ENCODE assay signal across 1 cellular context in the genomic region with DNA sequence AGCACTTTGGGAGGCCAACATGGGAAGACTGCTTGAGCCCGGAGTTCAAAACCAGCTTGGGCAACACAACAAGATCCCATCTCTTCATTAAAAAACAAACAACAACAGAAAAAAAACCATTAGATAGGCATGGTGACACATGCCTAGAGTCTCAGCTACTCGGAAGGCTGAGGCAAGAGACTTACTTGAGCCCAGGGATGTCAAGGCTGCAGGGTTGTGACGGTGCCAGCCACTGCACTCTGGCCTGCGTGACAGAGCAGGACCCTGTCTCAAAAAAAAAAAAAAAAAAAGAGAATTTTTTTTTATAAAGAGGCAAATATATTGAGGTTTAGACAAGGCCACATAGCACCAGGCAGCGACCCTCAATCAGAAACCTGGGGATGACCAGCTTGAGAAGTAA.
TF ChIP-seq lines count a peak whose summit lies in the region.

No MANE protein-coding gene starts in this region.

TF ChIP-seq in H1, 55 proteins besides CTCF, POLR2A, EP300 and RAD21:
- no peak for TF ChIP-seq RXRA (IDR thresholded peaks at IDR 0.05; ENCODE audit: insufficient read depth, low read depth, low read length)
- TF ChIP-seq MAFK (IDR thresholded peaks at IDR 0.05; ENCODE audit: low read depth, low read length), result no peak
- no peak for TF ChIP-seq CBX5 (IDR thresholded peaks at IDR 0.05; ENCODE audit: low read depth, low read length)
- TF ChIP-seq RBBP5 (IDR thresholded peaks at IDR 0.05; ENCODE audit: borderline replicate concordance, low read depth, low read length), result no peak
- no peak for TF ChIP-seq GABPA (IDR thresholded peaks at IDR 0.05; ENCODE audit: borderline replicate concordance, insufficient read depth, low read length)
- TF ChIP-seq NANOG (IDR thresholded peaks at IDR 0.05; ENCODE audit: insufficient read depth, low read depth, low read length, poor library complexity, severe bottlenecking), result no peak
- TF ChIP-seq TAF7 (optimal IDR thresholded peaks at IDR 0.05; ENCODE audit: borderline replicate concordance, low read depth, low read length), result no peak
- TF ChIP-seq SP4 (IDR thresholded peaks at IDR 0.05; ENCODE audit: low read length), result no peak
- TF ChIP-seq TBP (IDR thresholded peaks at IDR 0.05; ENCODE audit: low read depth, low read length), result no peak
- TF ChIP-seq HDAC2 (IDR thresholded peaks at IDR 0.05; ENCODE audit: borderline replicate concordance in 1 of 2, low read depth in 2 of 2, low read length in 2 of 2), result no peak
- TF ChIP-seq, protein P1, sequence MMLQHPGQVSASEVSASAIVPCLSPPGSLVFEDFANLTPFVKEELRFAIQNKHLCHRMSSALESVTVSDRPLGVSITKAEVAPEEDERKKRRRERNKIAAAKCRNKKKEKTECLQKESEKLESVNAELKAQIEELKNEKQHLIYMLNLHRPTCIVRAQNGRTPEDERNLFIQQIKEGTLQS (IDR thresholded peaks at IDR 0.05; ENCODE audit: insufficient read depth, low read depth, low read length), result no peak
- no peak for TF ChIP-seq POU5F1 (IDR thresholded peaks at IDR 0.05; ENCODE audit: low read depth, low read length)
- no peak for TF ChIP-seq CHD1 (IDR thresholded peaks at IDR 0.05; ENCODE audit: low read depth, low read length)
- no peak for TF ChIP-seq TEAD4 (IDR thresholded peaks at IDR 0.05; ENCODE audit: low read depth, low read length)
- no peak for TF ChIP-seq RFX5 (IDR thresholded peaks at IDR 0.05; ENCODE audit: borderline replicate concordance, low read depth, low read length)
- TF ChIP-seq SP2 (IDR thresholded peaks at IDR 0.05; ENCODE audit: low read length), result no peak
- no peak for TF ChIP-seq KDM5A (IDR thresholded peaks at IDR 0.05; ENCODE audit: low read length)
- no peak for TF ChIP-seq FOSL1 (IDR thresholded peaks at IDR 0.05; ENCODE audit: insufficient read depth, low read depth, low read length)
- TF ChIP-seq CTBP2 (IDR thresholded peaks at IDR 0.05; ENCODE audit: borderline replicate concordance, insufficient read depth, insufficient read length, low read length), result no peak
